Comparison of ENCODE assay signal across 1 cellular context in the genomic region with DNA sequence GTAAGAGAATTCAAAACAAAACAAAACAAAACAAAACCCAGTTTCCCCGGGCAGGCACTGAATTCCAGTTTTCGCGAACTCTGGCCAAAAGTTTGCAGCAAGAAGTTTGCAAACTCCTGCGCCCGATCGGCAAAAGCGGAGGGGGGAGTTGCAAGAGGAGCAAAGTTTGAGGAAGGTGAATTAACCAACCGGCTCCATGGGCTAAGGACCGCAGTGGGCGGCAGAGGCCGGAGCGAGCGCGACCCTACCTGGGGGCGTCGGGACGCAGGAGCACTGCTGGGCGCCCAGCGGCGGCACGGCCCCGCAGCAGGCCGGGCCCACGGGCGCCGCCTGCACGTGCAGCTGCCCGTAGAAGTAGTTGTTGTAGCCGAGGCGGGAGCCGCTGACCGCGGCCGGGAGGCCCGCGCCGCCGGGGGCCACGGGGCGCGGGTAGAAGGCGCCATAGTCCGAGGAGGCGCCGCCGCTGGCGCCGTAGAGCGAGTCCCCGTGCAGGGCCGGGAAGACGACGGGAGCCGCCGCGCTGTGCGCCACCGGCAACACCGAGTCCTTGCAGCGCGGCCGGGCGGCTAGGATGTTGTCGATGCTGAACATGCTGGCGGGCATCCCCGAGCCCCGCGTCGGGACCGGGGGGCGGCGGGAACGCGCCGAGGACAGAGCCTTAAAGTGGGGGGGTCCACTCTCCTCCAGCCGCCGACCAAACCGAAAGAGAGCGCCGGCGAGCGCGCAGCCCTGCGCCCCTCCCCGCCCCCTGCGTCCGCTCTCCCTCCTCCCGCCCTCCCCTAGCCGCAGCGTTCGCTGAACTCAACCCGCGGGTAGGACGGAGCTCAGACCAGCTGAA.
TF ChIP-seq lines count a peak whose summit lies in the region.

TSS of gene GSC (minus strand) at position 701 of the 838 bp plus-strand sequence. CDS start at position 603, 98 bp downstream.

TF ChIP-seq in HEK293, 187 proteins besides CTCF, POLR2A, EP300 and RAD21 (continued from another document and continues in another):
- TF ChIP-seq WT1 (tag by site-specific recombination; IDR thresholded peaks at IDR 0.05) (no peak), ZNF140 (tag by site-specific recombination; IDR thresholded peaks at IDR 0.05) (no peak), IKZF3 (tag by site-specific recombination; IDR thresholded peaks at IDR 0.05) (no peak), MYNN (tag by site-specific recombination; IDR thresholded peaks at IDR 0.05; ENCODE audit: borderline replicate concordance) (no peak), ZNF398 (tag by site-specific recombination; IDR thresholded peaks at IDR 0.05) (peak; percentile 71), MZF1 (tag by site-specific recombination; IDR thresholded peaks at IDR 0.05; ENCODE audit: borderline replicate concordance) (no peak), TSHZ1 (tag by site-specific recombination; IDR thresholded peaks at IDR 0.05; ENCODE audit: borderline replicate concordance) (no peak), YY2 (tag by site-specific recombination; IDR thresholded peaks at IDR 0.05) (no peak), YY1 (tag by site-specific recombination; IDR thresholded peaks at IDR 0.05) (peak; percentile 43; the same call in 1 of the 2 replicates), SP2 (tag by site-specific recombination; IDR thresholded peaks at IDR 0.05) (peak; percentile 58), ZFP37 (tag by site-specific recombination; IDR thresholded peaks at IDR 0.05) (no peak), ZNF76 (tag by site-specific recombination; IDR thresholded peaks at IDR 0.05; ENCODE audit: borderline replicate concordance, low read depth) (peak; percentile 32; the same call in 1 of the 2 replicates), ZBTB21 (tag by site-specific recombination; IDR thresholded peaks at IDR 0.05) (no peak; the same call in 1 of the 2 replicates), ZBTB20 (tag by site-specific recombination; IDR thresholded peaks at IDR 0.05) (peak; percentile 30; the same call in 1 of the 2 replicates), ZIC2 (tag by site-specific recombination; IDR thresholded peaks at IDR 0.05) (no peak), TRIM28 (IDR thresholded peaks at IDR 0.05; ENCODE audit: borderline replicate concordance, low read length) (no peak)
- TF ChIP-seq, protein P1, sequence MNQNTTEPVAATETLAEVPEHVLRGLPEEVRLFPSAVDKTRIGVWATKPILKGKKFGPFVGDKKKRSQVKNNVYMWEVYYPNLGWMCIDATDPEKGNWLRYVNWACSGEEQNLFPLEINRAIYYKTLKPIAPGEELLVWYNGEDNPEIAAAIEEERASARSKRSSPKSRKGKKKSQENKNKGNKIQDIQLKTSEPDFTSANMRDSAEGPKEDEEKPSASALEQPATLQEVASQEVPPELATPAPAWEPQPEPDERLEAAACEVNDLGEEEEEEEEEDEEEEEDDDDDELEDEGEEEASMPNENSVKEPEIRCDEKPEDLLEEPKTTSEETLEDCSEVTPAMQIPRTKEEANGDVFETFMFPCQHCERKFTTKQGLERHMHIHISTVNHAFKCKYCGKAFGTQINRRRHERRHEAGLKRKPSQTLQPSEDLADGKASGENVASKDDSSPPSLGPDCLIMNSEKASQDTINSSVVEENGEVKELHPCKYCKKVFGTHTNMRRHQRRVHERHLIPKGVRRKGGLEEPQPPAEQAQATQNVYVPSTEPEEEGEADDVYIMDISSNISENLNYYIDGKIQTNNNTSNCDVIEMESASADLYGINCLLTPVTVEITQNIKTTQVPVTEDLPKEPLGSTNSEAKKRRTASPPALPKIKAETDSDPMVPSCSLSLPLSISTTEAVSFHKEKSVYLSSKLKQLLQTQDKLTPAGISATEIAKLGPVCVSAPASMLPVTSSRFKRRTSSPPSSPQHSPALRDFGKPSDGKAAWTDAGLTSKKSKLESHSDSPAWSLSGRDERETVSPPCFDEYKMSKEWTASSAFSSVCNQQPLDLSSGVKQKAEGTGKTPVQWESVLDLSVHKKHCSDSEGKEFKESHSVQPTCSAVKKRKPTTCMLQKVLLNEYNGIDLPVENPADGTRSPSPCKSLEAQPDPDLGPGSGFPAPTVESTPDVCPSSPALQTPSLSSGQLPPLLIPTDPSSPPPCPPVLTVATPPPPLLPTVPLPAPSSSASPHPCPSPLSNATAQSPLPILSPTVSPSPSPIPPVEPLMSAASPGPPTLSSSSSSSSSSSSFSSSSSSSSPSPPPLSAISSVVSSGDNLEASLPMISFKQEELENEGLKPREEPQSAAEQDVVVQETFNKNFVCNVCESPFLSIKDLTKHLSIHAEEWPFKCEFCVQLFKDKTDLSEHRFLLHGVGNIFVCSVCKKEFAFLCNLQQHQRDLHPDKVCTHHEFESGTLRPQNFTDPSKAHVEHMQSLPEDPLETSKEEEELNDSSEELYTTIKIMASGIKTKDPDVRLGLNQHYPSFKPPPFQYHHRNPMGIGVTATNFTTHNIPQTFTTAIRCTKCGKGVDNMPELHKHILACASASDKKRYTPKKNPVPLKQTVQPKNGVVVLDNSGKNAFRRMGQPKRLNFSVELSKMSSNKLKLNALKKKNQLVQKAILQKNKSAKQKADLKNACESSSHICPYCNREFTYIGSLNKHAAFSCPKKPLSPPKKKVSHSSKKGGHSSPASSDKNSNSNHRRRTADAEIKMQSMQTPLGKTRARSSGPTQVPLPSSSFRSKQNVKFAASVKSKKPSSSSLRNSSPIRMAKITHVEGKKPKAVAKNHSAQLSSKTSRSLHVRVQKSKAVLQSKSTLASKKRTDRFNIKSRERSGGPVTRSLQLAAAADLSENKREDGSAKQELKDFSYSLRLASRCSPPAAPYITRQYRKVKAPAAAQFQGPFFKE (tag by site-specific recombination; IDR thresholded peaks at IDR 0.05; ENCODE audit: borderline replicate concordance) = no peak
- TF ChIP-seq, protein P2, sequence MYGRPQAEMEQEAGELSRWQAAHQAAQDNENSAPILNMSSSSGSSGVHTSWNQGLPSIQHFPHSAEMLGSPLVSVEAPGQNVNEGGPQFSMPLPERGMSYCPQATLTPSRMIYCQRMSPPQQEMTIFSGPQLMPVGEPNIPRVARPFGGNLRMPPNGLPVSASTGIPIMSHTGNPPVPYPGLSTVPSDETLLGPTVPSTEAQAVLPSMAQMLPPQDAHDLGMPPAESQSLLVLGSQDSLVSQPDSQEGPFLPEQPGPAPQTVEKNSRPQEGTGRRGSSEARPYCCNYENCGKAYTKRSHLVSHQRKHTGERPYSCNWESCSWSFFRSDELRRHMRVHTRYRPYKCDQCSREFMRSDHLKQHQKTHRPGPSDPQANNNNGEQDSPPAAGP (tag by site-specific recombination; IDR thresholded peaks at IDR 0.05) = peak; percentile 29; the same call in 1 of the 2 replicates
- TF ChIP-seq, protein P3, sequence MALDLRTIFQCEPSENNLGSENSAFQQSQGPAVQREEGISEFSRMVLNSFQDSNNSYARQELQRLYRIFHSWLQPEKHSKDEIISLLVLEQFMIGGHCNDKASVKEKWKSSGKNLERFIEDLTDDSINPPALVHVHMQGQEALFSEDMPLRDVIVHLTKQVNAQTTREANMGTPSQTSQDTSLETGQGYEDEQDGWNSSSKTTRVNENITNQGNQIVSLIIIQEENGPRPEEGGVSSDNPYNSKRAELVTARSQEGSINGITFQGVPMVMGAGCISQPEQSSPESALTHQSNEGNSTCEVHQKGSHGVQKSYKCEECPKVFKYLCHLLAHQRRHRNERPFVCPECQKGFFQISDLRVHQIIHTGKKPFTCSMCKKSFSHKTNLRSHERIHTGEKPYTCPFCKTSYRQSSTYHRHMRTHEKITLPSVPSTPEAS (tag by site-specific recombination; IDR thresholded peaks at IDR 0.05) = no peak
- TF ChIP-seq, protein P4, sequence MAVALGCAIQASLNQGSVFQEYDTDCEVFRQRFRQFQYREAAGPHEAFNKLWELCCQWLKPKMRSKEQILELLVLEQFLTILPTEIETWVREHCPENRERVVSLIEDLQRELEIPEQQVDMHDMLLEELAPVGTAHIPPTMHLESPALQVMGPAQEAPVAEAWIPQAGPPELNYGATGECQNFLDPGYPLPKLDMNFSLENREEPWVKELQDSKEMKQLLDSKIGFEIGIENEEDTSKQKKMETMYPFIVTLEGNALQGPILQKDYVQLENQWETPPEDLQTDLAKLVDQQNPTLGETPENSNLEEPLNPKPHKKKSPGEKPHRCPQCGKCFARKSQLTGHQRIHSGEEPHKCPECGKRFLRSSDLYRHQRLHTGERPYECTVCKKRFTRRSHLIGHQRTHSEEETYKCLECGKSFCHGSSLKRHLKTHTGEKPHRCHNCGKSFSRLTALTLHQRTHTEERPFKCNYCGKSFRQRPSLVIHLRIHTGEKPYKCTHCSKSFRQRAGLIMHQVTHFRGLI (tag by site-specific recombination; IDR thresholded peaks at IDR 0.05) = no peak
- TF ChIP-seq, protein P5, sequence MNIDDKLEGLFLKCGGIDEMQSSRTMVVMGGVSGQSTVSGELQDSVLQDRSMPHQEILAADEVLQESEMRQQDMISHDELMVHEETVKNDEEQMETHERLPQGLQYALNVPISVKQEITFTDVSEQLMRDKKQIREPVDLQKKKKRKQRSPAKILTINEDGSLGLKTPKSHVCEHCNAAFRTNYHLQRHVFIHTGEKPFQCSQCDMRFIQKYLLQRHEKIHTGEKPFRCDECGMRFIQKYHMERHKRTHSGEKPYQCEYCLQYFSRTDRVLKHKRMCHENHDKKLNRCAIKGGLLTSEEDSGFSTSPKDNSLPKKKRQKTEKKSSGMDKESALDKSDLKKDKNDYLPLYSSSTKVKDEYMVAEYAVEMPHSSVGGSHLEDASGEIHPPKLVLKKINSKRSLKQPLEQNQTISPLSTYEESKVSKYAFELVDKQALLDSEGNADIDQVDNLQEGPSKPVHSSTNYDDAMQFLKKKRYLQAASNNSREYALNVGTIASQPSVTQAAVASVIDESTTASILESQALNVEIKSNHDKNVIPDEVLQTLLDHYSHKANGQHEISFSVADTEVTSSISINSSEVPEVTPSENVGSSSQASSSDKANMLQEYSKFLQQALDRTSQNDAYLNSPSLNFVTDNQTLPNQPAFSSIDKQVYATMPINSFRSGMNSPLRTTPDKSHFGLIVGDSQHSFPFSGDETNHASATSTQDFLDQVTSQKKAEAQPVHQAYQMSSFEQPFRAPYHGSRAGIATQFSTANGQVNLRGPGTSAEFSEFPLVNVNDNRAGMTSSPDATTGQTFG (tag by site-specific recombination; IDR thresholded peaks at IDR 0.05; ENCODE audit: borderline replicate concordance) = no peak
- TF ChIP-seq, protein P6, sequence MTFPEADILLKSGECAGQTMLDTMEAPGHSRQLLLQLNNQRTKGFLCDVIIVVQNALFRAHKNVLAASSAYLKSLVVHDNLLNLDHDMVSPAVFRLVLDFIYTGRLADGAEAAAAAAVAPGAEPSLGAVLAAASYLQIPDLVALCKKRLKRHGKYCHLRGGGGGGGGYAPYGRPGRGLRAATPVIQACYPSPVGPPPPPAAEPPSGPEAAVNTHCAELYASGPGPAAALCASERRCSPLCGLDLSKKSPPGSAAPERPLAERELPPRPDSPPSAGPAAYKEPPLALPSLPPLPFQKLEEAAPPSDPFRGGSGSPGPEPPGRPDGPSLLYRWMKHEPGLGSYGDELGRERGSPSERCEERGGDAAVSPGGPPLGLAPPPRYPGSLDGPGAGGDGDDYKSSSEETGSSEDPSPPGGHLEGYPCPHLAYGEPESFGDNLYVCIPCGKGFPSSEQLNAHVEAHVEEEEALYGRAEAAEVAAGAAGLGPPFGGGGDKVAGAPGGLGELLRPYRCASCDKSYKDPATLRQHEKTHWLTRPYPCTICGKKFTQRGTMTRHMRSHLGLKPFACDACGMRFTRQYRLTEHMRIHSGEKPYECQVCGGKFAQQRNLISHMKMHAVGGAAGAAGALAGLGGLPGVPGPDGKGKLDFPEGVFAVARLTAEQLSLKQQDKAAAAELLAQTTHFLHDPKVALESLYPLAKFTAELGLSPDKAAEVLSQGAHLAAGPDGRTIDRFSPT (tag by site-specific recombination; IDR thresholded peaks at IDR 0.05) = no peak
